ENCODE assay signal across 8 cellular contexts in genomic region chr9:124894741-124895170, GRCh38. TPM values are rescaled to one million over a fixed set of nuclear protein-coding genes. Genes with fewer than 3 reads are reported as not detected.
DNase-seq lines count a peak whose midpoint lies in the region; ATAC-seq and TF ChIP-seq lines count a peak whose summit lies in the region.

No MANE protein-coding gene starts in this region.

- no peak overlapping the region for H3K4me3 ChIP-seq in MM.1S (ENCODE audit: low read length)

- H3K9me2 ChIP-seq in MM.1S (replicated peaks; ENCODE audit: insufficient read depth, low read length): no peaks in the 10 kb centered on the region

- H3K4me1 ChIP-seq in MM.1S (ENCODE audit: low read length): no peaks in the 10 kb centered on the region

- no peak overlapping the region for H3K4me2 ChIP-seq in MM.1S (ENCODE audit: low read depth, low read length)

- H2AFZ ChIP-seq in MM.1S (ENCODE audit: low read length): no peak overlapping the region

- H3K4me3 Mint-ChIP-seq in activated CD4-positive, alpha-beta T cell treated with anti-CD3 and anti-CD28 coated beads for 36 hours: no peak overlapping the region
- H3K4me3 Mint-ChIP-seq in activated T-helper 2 cell treated with anti-CD3 and anti-CD28 coated beads, Interferon-gamma antibody, Interleukin-2, Interleukin-4, amounts not matched to agents 10 μg/mL and 5 μg/mL and 100 μg/mL, durations not matched to agents 14 hours and 24 hours and 36 hours (ENCODE audit: low read depth): no peak overlapping the region
- H3K4me3 Mint-ChIP-seq in stimulated activated naive CD8-positive, alpha-beta T cell treated with anti-CD3 and anti-CD28 coated beads, Interleukin-15, amount 100 ng/mL, for 72 hours: no peak overlapping the region

- H3K27ac Mint-ChIP-seq in activated CD4-positive, alpha-beta T cell treated with anti-CD3 and anti-CD28 coated beads for 36 hours: no peak overlapping the region
- peak overlapping the region; percentile 0 for H3K27ac Mint-ChIP-seq in activated T-helper 2 cell treated with anti-CD3 and anti-CD28 coated beads, Interferon-gamma antibody, Interleukin-2, Interleukin-4, amounts not matched to agents 10 μg/mL and 5 μg/mL and 100 μg/mL, durations not matched to agents 14 hours and 24 hours and 36 hours
- H3K27ac Mint-ChIP-seq in stimulated activated naive CD8-positive, alpha-beta T cell treated with anti-CD3 and anti-CD28 coated beads, Interleukin-15, amount 100 ng/mL, for 72 hours: peak overlapping the region; percentile 1 to 56

- H3K27ac ChIP-seq in MM.1S (ENCODE audit: low read length): no peak overlapping the region

- H3K4me1 Mint-ChIP-seq in activated CD4-positive, alpha-beta T cell treated with anti-CD3 and anti-CD28 coated beads for 36 hours: peaks cover 10% of the 10 kb centered on the region
- H3K4me1 Mint-ChIP-seq in activated T-helper 2 cell treated with anti-CD3 and anti-CD28 coated beads, Interferon-gamma antibody, Interleukin-2, Interleukin-4, amounts not matched to agents 10 μg/mL and 5 μg/mL and 100 μg/mL, durations not matched to agents 14 hours and 24 hours and 36 hours (ENCODE audit: low read depth): peaks cover 4% of the 10 kb centered on the region
- peaks cover 20% of the 10 kb centered on the region for H3K4me1 Mint-ChIP-seq in stimulated activated naive CD8-positive, alpha-beta T cell treated with anti-CD3 and anti-CD28 coated beads, Interleukin-15, amount 100 ng/mL, for 72 hours

- H3K9ac ChIP-seq in MM.1S (ENCODE audit: low read length): no peak overlapping the region

- no peaks in the 10 kb centered on the region for H3K79me2 ChIP-seq in MM.1S (ENCODE audit: low read length)

- no peaks in the 10 kb centered on the region for H4K20me1 ChIP-seq in MM.1S (ENCODE audit: insufficient read depth, low read length)

- POLR2A ChIA-PET in activated CD4-positive, alpha-beta T cell treated with anti-CD3 and anti-CD28 coated beads for 36 hours (lab: Charles Lee): no interaction called here

- TF ChIP-seq CTCF in MM.1S (IDR thresholded peaks at IDR 0.05; ENCODE audit: low read length): peak; percentile 51
- no peak for TF ChIP-seq CTCF in omental fat pad (IDR thresholded peaks at IDR 0.05)

- ATAC-seq in activated CD4-positive, alpha-beta T cell treated with anti-CD3 and anti-CD28 coated beads for 36 hours: peak; percentile 77
- ATAC-seq in stimulated activated naive CD8-positive, alpha-beta T cell treated with anti-CD3 and anti-CD28 coated beads, Interleukin-15, amount 100 ng/mL, for 72 hours: peak; percentile 87
- no peak for ATAC-seq in omental fat pad (ENCODE audit: low FRiP score)

- no peaks in the 10 kb centered on the region for H3K9me3 ChIP-seq in MM.1S (replicated peaks; ENCODE audit: insufficient read depth, low read length)

- no peaks in the 10 kb centered on the region for H3K27me3 ChIP-seq in MM.1S (replicated peaks; ENCODE audit: insufficient read depth, low read length)

- no peaks in the 10 kb centered on the region for H3F3A ChIP-seq in MM.1S (ENCODE audit: insufficient read depth, low read length)

- no peaks in the 10 kb centered on the region for H3K27me3 Mint-ChIP-seq in activated CD4-positive, alpha-beta T cell treated with anti-CD3 and anti-CD28 coated beads for 36 hours
- no peaks in the 10 kb centered on the region for H3K27me3 Mint-ChIP-seq in activated T-helper 2 cell treated with anti-CD3 and anti-CD28 coated beads, Interferon-gamma antibody, Interleukin-2, Interleukin-4, amounts not matched to agents 10 μg/mL and 5 μg/mL and 100 μg/mL, durations not matched to agents 14 hours and 24 hours and 36 hours (ENCODE audit: low read depth)
- peaks cover 7% of the 10 kb centered on the region for H3K27me3 Mint-ChIP-seq in stimulated activated naive CD8-positive, alpha-beta T cell treated with anti-CD3 and anti-CD28 coated beads, Interleukin-15, amount 100 ng/mL, for 72 hours

- intact Hi-C loops in activated CD4-positive, alpha-beta T cell treated with anti-CD3 and anti-CD28 coated beads for 36 hours (cut with DNase I, micrococcal nuclease): loop anchor here in 1 of 2 experiments (1.0 to 2.0 kb wide), 2 partner anchors 24 to 120 kb away; no protein-coding TSS in a partner anchor
- intact Hi-C loops in activated T-helper 2 cell treated with anti-CD3 and anti-CD28 coated beads, Interferon-gamma antibody, Interleukin-2, Interleukin-4, amounts not matched to agents 10 μg/mL and 5 μg/mL and 100 μg/mL, durations not matched to agents 14 hours and 24 hours and 36 hours (cut with micrococcal nuclease): loop anchor here (1.0 to 2.0 kb wide), 2 partner anchors 24 to 120 kb away; no protein-coding TSS in a partner anchor

- CTCF ChIA-PET in activated CD4-positive, alpha-beta T cell treated with anti-CD3 and anti-CD28 coated beads for 36 hours (lab: Charles Lee): interaction anchor here (0.7 to 1.3 kb wide), 3 partner anchors 13 to 208 kb away, joined by 4 to 5 read pairs (median 4); no protein-coding TSS in a partner anchor

- peaks cover 62% of the 10 kb centered on the region for H3K36me3 Mint-ChIP-seq in activated CD4-positive, alpha-beta T cell treated with anti-CD3 and anti-CD28 coated beads for 36 hours (ENCODE audit: low read depth)
- peaks cover 39% of the 10 kb centered on the region for H3K36me3 Mint-ChIP-seq in activated T-helper 2 cell treated with anti-CD3 and anti-CD28 coated beads, Interferon-gamma antibody, Interleukin-2, Interleukin-4, amounts not matched to agents 10 μg/mL and 5 μg/mL and 100 μg/mL, durations not matched to agents 14 hours and 24 hours and 36 hours (ENCODE audit: low read depth)

- DNase-seq in activated CD4-positive, alpha-beta T cell treated with anti-CD3 and anti-CD28 coated beads for 36 hours: peak; percentile 49
- no peak for DNase-seq in activated CD4-positive, alpha-beta T cell treated with anti-CD3 and anti-CD28 coated beads, Interleukin-2, amount 50 U/mL, for 48 hours
- peak; percentile 37 for DNase-seq in MM.1S
- peak; percentile 16 for DNase-seq in activated T-helper 2 cell treated with anti-CD3 and anti-CD28 coated beads, Interferon-gamma antibody, Interleukin-2, Interleukin-4, amounts not matched to agents 10 μg/mL and 5 μg/mL and 100 μg/mL, durations not matched to agents 14 hours and 24 hours and 36 hours (ENCODE audit: low spot score)
- peak; percentile 14 for DNase-seq in iPS DF 4.7 (ENCODE audit: extremely low read depth, low spot score)
- DNase-seq in stimulated activated naive CD8-positive, alpha-beta T cell treated with anti-CD3 and anti-CD28 coated beads, Interleukin-15, amount 100 ng/mL, for 72 hours: peak; percentile 29 to 45
- DNase-seq in omental fat pad (ENCODE audit: low spot score): no peak
- no peak for DNase-seq in cerebellar nuclear complex (lab: John Stamatoyannopoulos, UW)

- no peaks in the 10 kb centered on the region for H3K36me3 ChIP-seq in MM.1S (replicated peaks; ENCODE audit: insufficient read depth, low read length)

- H3K9me3 Mint-ChIP-seq in activated CD4-positive, alpha-beta T cell treated with anti-CD3 and anti-CD28 coated beads for 36 hours (ENCODE audit: low read depth): no peaks in the 10 kb centered on the region
- no peaks in the 10 kb centered on the region for H3K9me3 Mint-ChIP-seq in activated T-helper 2 cell treated with anti-CD3 and anti-CD28 coated beads, Interferon-gamma antibody, Interleukin-2, Interleukin-4, amounts not matched to agents 10 μg/mL and 5 μg/mL and 100 μg/mL, durations not matched to agents 14 hours and 24 hours and 36 hours
- H3K9me3 Mint-ChIP-seq in stimulated activated naive CD8-positive, alpha-beta T cell treated with anti-CD3 and anti-CD28 coated beads, Interleukin-15, amount 100 ng/mL, for 72 hours: no peaks in the 10 kb centered on the region

RNA-seq across cellular contexts. Expression of gene ARPC5L, which starts 32.8 kb away (rescaled TPM):
- total RNA-seq in activated CD4-positive, alpha-beta T cell treated with anti-CD3 and anti-CD28 coated beads for 36 hours: 10 to 100 TPM; 51.9 to 95.9 TPM
- 76.4 and 76.7 TPM in 2 replicates for total RNA-seq in activated T-helper 2 cell treated with anti-CD3 and anti-CD28 coated beads, Interferon-gamma antibody, Interleukin-2, Interleukin-4, amounts not matched to agents 10 μg/mL and 5 μg/mL and 100 μg/mL, durations not matched to agents 14 hours and 24 hours and 36 hours
- total RNA-seq in omental fat pad: 10 to 100 TPM; 21.8 to 55.4 (median 24.7) TPM

RNA-seq across cellular contexts. Expression of gene RPL35, which starts 33.0 kb away (rescaled TPM):
- total RNA-seq in activated CD4-positive, alpha-beta T cell treated with anti-CD3 and anti-CD28 coated beads for 36 hours: 1,000 to 10,000 TPM; 2,227 to 2,561 TPM
- 1,671 and 1,735 TPM in 2 replicates for total RNA-seq in activated T-helper 2 cell treated with anti-CD3 and anti-CD28 coated beads, Interferon-gamma antibody, Interleukin-2, Interleukin-4, amounts not matched to agents 10 μg/mL and 5 μg/mL and 100 μg/mL, durations not matched to agents 14 hours and 24 hours and 36 hours
- total RNA-seq in omental fat pad: 1,000 to 10,000 TPM; 1,657 to 2,235 (median 2,199) TPM

RNA-seq across cellular contexts. Expression of gene WDR38, which starts 41.5 kb away (rescaled TPM):
- not detected for total RNA-seq in activated CD4-positive, alpha-beta T cell treated with anti-CD3 and anti-CD28 coated beads for 36 hours
- total RNA-seq in activated T-helper 2 cell treated with anti-CD3 and anti-CD28 coated beads, Interferon-gamma antibody, Interleukin-2, Interleukin-4, amounts not matched to agents 10 μg/mL and 5 μg/mL and 100 μg/mL, durations not matched to agents 14 hours and 24 hours and 36 hours: not detected in 2 replicates
- under 1 TPM in 1 of 4 donors, not detected in 3; 0.36 TPM for total RNA-seq in omental fat pad

RNA-seq across cellular contexts. Expression of gene GOLGA1, which starts 46.1 kb away (rescaled TPM):
- total RNA-seq in activated CD4-positive, alpha-beta T cell treated with anti-CD3 and anti-CD28 coated beads for 36 hours: 10 to 100 TPM; 17.4 to 18.3 TPM
- 15.5 and 16.1 TPM in 2 replicates for total RNA-seq in activated T-helper 2 cell treated with anti-CD3 and anti-CD28 coated beads, Interferon-gamma antibody, Interleukin-2, Interleukin-4, amounts not matched to agents 10 μg/mL and 5 μg/mL and 100 μg/mL, durations not matched to agents 14 hours and 24 hours and 36 hours
- 10 to 100 TPM; 13.3 to 31.5 (median 19.7) TPM for total RNA-seq in omental fat pad

Comparison
In these comparisons a context has a peak if more than half of its experiments do, and no peak if none do; other contexts are left out.
1. DNase-seq: peak in activated CD4-positive, alpha-beta T cell treated with anti-CD3 and anti-CD28 coated beads for 36 hours (single experiment), MM.1S (single experiment), activated T-helper 2 cell treated with anti-CD3 and anti-CD28 coated beads, Interferon-gamma antibody, Interleukin-2, Interleukin-4, amounts not matched to agents 10 μg/mL and 5 μg/mL and 100 μg/mL, durations not matched to agents 14 hours and 24 hours and 36 hours (single experiment), iPS DF 4.7 (single experiment) and stimulated activated naive CD8-positive, alpha-beta T cell treated with anti-CD3 and anti-CD28 coated beads, Interleukin-15, amount 100 ng/mL, for 72 hours (2 of 2); none in activated CD4-positive, alpha-beta T cell treated with anti-CD3 and anti-CD28 coated beads, Interleukin-2, amount 50 U/mL, for 48 hours (0 of 2), omental fat pad (single experiment) and cerebellar nuclear complex (0 of 2).